In the genomic region with DNA sequence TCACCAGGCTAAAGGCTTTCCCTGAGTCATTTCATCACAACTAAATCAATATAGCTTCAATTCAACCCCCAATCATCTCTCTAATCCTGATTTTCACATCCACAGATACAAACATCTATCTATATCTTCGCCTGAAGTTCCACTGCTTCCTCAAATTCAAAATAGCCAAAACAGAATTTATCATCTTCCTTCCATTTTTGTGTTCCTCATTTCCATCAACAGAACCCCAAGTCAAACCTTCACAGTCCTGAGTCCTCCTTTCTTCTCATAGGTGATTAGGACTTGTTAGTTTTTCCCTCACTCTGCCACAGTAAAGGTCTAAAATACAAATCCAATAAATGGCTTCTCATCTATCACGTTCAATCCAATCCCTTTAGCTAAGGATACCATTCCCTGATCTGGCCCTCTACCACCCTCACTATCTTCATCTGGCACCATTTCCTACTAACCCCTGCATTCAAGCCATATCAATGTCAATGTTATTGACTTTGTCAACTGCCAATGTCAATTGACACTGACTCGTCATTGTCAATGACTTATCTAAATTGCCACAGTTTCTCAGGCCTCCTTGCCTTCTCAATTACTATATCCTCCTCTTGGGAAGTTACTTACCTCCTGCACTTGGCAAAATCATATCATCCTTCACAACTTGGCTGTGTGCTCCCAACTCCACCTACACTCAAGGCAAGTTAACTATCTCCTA, we compare ENCODE assay signal across 1 cellular context.
TF ChIP-seq lines count a peak whose summit lies in the region.

No MANE protein-coding gene starts in this region.

TF ChIP-seq in GM23338, 12 proteins besides CTCF, POLR2A, EP300 and RAD21 (continued from another document):
- no peak for TF ChIP-seq EZH2 (IDR thresholded peaks at IDR 0.05; ENCODE audit: low read depth, unreplicated experiment)
- TF ChIP-seq ETS1 (IDR thresholded peaks at IDR 0.05), result no peak
- no peak for TF ChIP-seq STAT1 (IDR thresholded peaks at IDR 0.05; ENCODE audit: unreplicated experiment)
- TF ChIP-seq ZNF114 (CRISPR knock-in tag; IDR thresholded peaks at IDR 0.05), result no peak
- TF ChIP-seq REST (IDR thresholded peaks at IDR 0.05; ENCODE audit: unreplicated experiment), result no peak
- no peak for TF ChIP-seq NANOG (IDR thresholded peaks at IDR 0.05; ENCODE audit: borderline replicate concordance)
- TF ChIP-seq, protein P1, sequence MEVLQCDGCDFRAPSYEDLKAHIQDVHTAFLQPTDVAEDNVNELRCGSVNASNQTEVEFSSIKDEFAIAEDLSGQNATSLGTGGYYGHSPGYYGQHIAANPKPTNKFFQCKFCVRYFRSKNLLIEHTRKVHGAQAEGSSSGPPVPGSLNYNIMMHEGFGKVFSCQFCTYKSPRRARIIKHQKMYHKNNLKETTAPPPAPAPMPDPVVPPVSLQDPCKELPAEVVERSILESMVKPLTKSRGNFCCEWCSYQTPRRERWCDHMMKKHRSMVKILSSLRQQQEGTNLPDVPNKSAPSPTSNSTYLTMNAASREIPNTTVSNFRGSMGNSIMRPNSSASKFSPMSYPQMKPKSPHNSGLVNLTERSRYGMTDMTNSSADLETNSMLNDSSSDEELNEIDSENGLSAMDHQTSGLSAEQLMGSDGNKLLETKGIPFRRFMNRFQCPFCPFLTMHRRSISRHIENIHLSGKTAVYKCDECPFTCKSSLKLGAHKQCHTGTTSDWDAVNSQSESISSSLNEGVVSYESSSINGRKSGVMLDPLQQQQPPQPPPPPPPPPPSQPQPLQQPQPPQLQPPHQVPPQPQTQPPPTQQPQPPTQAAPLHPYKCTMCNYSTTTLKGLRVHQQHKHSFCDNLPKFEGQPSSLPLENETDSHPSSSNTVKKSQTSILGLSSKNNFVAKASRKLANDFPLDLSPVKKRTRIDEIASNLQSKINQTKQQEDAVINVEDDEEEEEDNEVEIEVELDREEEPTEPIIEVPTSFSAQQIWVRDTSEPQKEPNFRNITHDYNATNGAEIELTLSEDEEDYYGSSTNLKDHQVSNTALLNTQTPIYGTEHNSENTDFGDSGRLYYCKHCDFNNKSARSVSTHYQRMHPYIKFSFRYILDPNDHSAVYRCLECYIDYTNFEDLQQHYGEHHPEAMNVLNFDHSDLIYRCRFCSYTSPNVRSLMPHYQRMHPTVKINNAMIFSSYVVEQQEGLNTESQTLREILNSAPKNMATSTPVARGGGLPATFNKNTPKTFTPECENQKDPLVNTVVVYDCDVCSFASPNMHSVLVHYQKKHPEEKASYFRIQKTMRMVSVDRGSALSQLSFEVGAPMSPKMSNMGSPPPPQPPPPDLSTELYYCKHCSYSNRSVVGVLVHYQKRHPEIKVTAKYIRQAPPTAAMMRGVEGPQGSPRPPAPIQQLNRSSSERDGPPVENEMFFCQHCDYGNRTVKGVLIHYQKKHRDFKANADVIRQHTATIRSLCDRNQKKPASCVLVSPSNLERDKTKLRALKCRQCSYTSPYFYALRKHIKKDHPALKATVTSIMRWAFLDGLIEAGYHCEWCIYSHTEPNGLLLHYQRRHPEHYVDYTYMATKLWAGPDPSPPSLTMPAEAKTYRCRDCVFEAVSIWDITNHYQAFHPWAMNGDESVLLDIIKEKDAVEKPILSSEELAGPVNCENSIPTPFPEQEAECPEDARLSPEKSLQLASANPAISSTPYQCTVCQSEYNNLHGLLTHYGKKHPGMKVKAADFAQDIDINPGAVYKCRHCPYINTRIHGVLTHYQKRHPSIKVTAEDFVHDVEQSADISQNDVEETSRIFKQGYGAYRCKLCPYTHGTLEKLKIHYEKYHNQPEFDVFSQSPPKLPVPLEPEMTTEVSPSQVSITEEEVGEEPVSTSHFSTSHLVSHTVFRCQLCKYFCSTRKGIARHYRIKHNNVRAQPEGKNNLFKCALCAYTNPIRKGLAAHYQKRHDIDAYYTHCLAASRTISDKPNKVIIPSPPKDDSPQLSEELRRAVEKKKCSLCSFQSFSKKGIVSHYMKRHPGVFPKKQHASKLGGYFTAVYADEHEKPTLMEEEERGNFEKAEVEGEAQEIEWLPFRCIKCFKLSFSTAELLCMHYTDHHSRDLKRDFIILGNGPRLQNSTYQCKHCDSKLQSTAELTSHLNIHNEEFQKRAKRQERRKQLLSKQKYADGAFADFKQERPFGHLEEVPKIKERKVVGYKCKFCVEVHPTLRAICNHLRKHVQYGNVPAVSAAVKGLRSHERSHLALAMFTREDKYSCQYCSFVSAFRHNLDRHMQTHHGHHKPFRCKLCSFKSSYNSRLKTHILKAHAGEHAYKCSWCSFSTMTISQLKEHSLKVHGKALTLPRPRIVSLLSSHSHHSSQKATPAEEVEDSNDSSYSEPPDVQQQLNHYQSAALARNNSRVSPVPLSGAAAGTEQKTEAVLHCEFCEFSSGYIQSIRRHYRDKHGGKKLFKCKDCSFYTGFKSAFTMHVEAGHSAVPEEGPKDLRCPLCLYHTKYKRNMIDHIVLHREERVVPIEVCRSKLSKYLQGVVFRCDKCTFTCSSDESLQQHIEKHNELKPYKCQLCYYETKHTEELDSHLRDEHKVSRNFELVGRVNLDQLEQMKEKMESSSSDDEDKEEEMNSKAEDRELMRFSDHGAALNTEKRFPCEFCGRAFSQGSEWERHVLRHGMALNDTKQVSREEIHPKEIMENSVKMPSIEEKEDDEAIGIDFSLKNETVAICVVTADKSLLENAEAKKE (CRISPR knock-in tag; IDR thresholded peaks at IDR 0.05), result no peak
- TF ChIP-seq CREB1 (CRISPR knock-in tag; IDR thresholded peaks at IDR 0.05; ENCODE audit: low read depth), result no peak
- no peak for TF ChIP-seq EZH2phosphoT487 (IDR thresholded peaks at IDR 0.05; ENCODE audit: unreplicated experiment)
